ENCODE assay signal across 1 cellular context in the genomic region with DNA sequence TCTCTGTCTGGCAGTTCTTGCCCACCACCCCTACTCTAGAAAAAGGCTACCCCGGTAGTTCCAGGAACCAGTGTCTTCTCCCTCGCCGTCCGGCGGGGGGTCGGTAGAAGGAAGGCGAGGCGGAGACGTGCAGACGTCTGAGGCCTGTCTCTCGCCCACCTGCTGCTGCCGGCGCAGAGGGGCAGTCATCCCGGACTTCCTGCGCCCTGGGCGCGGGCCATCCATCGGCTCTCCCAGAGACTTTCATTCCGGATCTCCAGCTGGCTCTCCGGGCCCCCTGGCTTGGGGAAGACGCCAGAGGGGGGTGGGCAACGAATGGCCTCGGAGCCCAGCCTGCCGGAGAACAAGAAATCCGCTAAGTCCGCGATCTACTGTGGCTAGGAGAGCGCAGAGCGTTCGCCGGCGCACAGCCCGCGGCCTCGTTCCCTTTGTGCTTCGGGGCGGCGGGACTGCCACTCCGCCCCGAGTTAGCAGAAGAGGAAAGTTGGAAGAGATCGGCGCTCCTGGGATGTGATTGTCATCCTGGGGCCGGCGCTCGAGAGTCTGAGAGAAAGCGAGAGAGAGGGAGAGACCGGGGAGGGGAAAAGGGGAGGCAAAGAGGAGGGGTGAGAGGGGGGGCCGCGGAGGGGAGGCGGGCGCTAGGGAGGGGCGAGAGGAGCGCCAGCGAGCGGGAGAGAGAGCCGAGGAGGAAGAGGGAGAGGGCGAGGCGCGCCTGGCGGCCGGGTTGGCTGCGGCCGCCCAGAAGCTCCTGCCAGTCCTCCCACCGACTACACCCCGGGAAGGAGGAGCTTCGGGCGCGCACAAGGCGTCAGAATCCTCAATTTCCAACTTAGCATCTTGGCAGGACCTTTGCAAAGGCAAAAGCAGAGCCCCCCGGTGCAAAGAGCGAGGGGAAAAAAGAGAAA.
TF ChIP-seq lines count a peak whose summit lies in the region.

A gene (plus strand): TSS at position 832 of the 905 bp plus-strand sequence. CDS start 334 bp downstream, outside the sequence.

TF ChIP-seq in K562, 482 proteins besides CTCF, POLR2A, EP300 and RAD21 (continued from another document and continues in another):
- TF ChIP-seq, protein P1, sequence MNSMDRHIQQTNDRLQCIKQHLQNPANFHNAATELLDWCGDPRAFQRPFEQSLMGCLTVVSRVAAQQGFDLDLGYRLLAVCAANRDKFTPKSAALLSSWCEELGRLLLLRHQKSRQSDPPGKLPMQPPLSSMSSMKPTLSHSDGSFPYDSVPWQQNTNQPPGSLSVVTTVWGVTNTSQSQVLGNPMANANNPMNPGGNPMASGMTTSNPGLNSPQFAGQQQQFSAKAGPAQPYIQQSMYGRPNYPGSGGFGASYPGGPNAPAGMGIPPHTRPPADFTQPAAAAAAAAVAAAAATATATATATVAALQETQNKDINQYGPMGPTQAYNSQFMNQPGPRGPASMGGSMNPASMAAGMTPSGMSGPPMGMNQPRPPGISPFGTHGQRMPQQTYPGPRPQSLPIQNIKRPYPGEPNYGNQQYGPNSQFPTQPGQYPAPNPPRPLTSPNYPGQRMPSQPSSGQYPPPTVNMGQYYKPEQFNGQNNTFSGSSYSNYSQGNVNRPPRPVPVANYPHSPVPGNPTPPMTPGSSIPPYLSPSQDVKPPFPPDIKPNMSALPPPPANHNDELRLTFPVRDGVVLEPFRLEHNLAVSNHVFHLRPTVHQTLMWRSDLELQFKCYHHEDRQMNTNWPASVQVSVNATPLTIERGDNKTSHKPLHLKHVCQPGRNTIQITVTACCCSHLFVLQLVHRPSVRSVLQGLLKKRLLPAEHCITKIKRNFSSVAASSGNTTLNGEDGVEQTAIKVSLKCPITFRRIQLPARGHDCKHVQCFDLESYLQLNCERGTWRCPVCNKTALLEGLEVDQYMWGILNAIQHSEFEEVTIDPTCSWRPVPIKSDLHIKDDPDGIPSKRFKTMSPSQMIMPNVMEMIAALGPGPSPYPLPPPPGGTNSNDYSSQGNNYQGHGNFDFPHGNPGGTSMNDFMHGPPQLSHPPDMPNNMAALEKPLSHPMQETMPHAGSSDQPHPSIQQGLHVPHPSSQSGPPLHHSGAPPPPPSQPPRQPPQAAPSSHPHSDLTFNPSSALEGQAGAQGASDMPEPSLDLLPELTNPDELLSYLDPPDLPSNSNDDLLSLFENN (IDR thresholded peaks at IDR 0.05; ENCODE audit: low read depth in 2 of 2, low read length in 2 of 2) = peak; percentile 41 to 79; a peak in 1 of 4 replicates
- TF ChIP-seq POLR3A (IDR thresholded peaks at IDR 0.05; ENCODE audit: borderline replicate concordance, extremely low read depth, insufficient read depth, insufficient read length) (no peak), PRMT5 (CRISPR knock-in tag; IDR thresholded peaks at IDR 0.05) (no peak), ZZZ3 (IDR thresholded peaks at IDR 0.05) (no peak), TEAD2 (tag; IDR thresholded peaks at IDR 0.05) (no peak), NRF1 (conservative IDR thresholded peaks at IDR 0.05 in 1 of 2, IDR thresholded peaks at IDR 0.05 in 1 of 2) (peak; percentile 22 to 53; a peak in 2 of 4 replicates), MBD2 (IDR thresholded peaks at IDR 0.05; ENCODE audit: borderline replicate concordance, low read depth) (no peak; the same call in 1 of the 2 replicates), MAZ (CRISPR knock-in tag; conservative IDR thresholded peaks at IDR 0.05 in 1 of 2, IDR thresholded peaks at IDR 0.05 in 1 of 2) (peak; percentile 87 to 90), TAF1 (IDR thresholded peaks at IDR 0.05; ENCODE audit: control insufficient read depth, extremely low read depth, insufficient read depth, low read length, severe bottlenecking) (peak; percentile 20), RFX7 (CRISPR knock-in tag; IDR thresholded peaks at IDR 0.05) (no peak), ZBTB7A (IDR thresholded peaks at IDR 0.05; ENCODE audit: borderline replicate concordance, control insufficient read depth, low read depth, low read length) (peak; percentile 76; the same call in 1 of the 2 replicates), TRIM28 (IDR thresholded peaks at IDR 0.05) (no peak), ZFX (CRISPR knock-in tag; IDR thresholded peaks at IDR 0.05) (peak; percentile 37), YY1 (IDR thresholded peaks at IDR 0.05; ENCODE audit: borderline replicate concordance in 1 of 3, control insufficient read depth in 1 of 3, extremely low read depth in 1 of 3, insufficient read depth in 3 of 3, insufficient read length in 1 of 3, insufficient replicate concordance in 2 of 3, low read depth in 1 of 3, low read length in 2 of 3) (peak in 1 of 3 experiments; percentile 48), CBX2 (IDR thresholded peaks at IDR 0.05; ENCODE audit: insufficient read depth, low read length, poor library complexity, severe bottlenecking) (no peak), KLF13 (tag; IDR thresholded peaks at IDR 0.05; ENCODE audit: borderline replicate concordance, low read depth) (no peak), BCOR (IDR thresholded peaks at IDR 0.05) (peak; percentile 55; the same call in 1 of the 2 replicates), ELF1 (tag; IDR thresholded peaks at IDR 0.05) (peak; percentile 55; the same call in 1 of the 2 replicates), SIN3A (IDR thresholded peaks at IDR 0.05; ENCODE audit: borderline replicate concordance in 2 of 2, control insufficient read depth in 1 of 2, low read depth in 2 of 2, low read length in 2 of 2) (no peak)
- TF ChIP-seq, protein P2, sequence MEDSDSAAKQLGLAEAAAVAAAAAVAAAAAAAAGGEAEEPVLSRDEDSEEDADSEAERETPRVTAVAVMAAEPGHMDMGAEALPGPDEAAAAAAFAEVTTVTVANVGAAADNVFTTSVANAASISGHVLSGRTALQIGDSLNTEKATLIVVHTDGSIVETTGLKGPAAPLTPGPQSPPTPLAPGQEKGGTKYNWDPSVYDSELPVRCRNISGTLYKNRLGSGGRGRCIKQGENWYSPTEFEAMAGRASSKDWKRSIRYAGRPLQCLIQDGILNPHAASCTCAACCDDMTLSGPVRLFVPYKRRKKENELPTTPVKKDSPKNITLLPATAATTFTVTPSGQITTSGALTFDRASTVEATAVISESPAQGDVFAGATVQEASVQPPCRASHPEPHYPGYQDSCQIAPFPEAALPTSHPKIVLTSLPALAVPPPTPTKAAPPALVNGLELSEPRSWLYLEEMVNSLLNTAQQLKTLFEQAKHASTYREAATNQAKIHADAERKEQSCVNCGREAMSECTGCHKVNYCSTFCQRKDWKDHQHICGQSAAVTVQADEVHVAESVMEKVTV (CRISPR knock-in tag; IDR thresholded peaks at IDR 0.05) = no peak
- TF ChIP-seq, protein P3, sequence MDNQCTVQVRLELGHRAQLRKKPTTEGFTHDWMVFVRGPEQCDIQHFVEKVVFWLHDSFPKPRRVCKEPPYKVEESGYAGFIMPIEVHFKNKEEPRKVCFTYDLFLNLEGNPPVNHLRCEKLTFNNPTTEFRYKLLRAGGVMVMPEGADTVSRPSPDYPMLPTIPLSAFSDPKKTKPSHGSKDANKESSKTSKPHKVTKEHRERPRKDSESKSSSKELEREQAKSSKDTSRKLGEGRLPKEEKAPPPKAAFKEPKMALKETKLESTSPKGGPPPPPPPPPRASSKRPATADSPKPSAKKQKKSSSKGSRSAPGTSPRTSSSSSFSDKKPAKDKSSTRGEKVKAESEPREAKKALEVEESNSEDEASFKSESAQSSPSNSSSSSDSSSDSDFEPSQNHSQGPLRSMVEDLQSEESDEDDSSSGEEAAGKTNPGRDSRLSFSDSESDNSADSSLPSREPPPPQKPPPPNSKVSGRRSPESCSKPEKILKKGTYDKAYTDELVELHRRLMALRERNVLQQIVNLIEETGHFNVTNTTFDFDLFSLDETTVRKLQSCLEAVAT (IDR thresholded peaks at IDR 0.05) = peak in 1 of 2 experiments; percentile 99; a peak in 2 of 4 replicates
- TF ChIP-seq, protein P4, sequence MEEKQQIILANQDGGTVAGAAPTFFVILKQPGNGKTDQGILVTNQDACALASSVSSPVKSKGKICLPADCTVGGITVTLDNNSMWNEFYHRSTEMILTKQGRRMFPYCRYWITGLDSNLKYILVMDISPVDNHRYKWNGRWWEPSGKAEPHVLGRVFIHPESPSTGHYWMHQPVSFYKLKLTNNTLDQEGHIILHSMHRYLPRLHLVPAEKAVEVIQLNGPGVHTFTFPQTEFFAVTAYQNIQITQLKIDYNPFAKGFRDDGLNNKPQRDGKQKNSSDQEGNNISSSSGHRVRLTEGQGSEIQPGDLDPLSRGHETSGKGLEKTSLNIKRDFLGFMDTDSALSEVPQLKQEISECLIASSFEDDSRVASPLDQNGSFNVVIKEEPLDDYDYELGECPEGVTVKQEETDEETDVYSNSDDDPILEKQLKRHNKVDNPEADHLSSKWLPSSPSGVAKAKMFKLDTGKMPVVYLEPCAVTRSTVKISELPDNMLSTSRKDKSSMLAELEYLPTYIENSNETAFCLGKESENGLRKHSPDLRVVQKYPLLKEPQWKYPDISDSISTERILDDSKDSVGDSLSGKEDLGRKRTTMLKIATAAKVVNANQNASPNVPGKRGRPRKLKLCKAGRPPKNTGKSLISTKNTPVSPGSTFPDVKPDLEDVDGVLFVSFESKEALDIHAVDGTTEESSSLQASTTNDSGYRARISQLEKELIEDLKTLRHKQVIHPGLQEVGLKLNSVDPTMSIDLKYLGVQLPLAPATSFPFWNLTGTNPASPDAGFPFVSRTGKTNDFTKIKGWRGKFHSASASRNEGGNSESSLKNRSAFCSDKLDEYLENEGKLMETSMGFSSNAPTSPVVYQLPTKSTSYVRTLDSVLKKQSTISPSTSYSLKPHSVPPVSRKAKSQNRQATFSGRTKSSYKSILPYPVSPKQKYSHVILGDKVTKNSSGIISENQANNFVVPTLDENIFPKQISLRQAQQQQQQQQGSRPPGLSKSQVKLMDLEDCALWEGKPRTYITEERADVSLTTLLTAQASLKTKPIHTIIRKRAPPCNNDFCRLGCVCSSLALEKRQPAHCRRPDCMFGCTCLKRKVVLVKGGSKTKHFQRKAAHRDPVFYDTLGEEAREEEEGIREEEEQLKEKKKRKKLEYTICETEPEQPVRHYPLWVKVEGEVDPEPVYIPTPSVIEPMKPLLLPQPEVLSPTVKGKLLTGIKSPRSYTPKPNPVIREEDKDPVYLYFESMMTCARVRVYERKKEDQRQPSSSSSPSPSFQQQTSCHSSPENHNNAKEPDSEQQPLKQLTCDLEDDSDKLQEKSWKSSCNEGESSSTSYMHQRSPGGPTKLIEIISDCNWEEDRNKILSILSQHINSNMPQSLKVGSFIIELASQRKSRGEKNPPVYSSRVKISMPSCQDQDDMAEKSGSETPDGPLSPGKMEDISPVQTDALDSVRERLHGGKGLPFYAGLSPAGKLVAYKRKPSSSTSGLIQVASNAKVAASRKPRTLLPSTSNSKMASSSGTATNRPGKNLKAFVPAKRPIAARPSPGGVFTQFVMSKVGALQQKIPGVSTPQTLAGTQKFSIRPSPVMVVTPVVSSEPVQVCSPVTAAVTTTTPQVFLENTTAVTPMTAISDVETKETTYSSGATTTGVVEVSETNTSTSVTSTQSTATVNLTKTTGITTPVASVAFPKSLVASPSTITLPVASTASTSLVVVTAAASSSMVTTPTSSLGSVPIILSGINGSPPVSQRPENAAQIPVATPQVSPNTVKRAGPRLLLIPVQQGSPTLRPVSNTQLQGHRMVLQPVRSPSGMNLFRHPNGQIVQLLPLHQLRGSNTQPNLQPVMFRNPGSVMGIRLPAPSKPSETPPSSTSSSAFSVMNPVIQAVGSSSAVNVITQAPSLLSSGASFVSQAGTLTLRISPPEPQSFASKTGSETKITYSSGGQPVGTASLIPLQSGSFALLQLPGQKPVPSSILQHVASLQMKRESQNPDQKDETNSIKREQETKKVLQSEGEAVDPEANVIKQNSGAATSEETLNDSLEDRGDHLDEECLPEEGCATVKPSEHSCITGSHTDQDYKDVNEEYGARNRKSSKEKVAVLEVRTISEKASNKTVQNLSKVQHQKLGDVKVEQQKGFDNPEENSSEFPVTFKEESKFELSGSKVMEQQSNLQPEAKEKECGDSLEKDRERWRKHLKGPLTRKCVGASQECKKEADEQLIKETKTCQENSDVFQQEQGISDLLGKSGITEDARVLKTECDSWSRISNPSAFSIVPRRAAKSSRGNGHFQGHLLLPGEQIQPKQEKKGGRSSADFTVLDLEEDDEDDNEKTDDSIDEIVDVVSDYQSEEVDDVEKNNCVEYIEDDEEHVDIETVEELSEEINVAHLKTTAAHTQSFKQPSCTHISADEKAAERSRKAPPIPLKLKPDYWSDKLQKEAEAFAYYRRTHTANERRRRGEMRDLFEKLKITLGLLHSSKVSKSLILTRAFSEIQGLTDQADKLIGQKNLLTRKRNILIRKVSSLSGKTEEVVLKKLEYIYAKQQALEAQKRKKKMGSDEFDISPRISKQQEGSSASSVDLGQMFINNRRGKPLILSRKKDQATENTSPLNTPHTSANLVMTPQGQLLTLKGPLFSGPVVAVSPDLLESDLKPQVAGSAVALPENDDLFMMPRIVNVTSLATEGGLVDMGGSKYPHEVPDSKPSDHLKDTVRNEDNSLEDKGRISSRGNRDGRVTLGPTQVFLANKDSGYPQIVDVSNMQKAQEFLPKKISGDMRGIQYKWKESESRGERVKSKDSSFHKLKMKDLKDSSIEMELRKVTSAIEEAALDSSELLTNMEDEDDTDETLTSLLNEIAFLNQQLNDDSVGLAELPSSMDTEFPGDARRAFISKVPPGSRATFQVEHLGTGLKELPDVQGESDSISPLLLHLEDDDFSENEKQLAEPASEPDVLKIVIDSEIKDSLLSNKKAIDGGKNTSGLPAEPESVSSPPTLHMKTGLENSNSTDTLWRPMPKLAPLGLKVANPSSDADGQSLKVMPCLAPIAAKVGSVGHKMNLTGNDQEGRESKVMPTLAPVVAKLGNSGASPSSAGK (IDR thresholded peaks at IDR 0.05) = peak; percentile 42; the same call in 1 of the 2 replicates
- TF ChIP-seq, protein P5, sequence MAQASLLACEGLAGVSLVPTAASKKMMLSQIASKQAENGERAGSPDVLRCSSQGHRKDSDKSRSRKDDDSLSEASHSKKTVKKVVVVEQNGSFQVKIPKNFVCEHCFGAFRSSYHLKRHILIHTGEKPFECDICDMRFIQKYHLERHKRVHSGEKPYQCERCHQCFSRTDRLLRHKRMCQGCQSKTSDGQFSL (CRISPR knock-in tag; IDR thresholded peaks at IDR 0.05) = no peak; the same call in 1 of the 2 replicates
- TF ChIP-seq, protein P5 (tag; IDR thresholded peaks at IDR 0.05) = peak in 1 of 2 experiments; percentile 76; a peak in 1 of 4 replicates
- TF ChIP-seq, protein P6, sequence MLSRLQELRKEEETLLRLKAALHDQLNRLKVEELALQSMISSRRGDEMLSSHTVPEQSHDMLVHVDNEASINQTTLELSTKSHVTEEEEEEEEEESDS (CRISPR knock-in tag; IDR thresholded peaks at IDR 0.05) = no peak
- TF ChIP-seq, protein P7, sequence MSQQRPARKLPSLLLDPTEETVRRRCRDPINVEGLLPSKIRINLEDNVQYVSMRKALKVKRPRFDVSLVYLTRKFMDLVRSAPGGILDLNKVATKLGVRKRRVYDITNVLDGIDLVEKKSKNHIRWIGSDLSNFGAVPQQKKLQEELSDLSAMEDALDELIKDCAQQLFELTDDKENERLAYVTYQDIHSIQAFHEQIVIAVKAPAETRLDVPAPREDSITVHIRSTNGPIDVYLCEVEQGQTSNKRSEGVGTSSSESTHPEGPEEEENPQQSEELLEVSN (IDR thresholded peaks at IDR 0.05; ENCODE audit: borderline replicate concordance in 1 of 2, extremely low read depth in 1 of 2, insufficient read depth in 1 of 2, insufficient read length in 1 of 2, low read depth in 1 of 2, low read length in 1 of 2, poor library complexity in 1 of 2, severe bottlenecking in 1 of 2) = peak in 1 of 2 experiments; percentile 43
- TF ChIP-seq, protein P8, sequence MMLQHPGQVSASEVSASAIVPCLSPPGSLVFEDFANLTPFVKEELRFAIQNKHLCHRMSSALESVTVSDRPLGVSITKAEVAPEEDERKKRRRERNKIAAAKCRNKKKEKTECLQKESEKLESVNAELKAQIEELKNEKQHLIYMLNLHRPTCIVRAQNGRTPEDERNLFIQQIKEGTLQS (IDR thresholded peaks at IDR 0.05) = no peak
- TF ChIP-seq, protein P8 (CRISPR knock-in tag; conservative IDR thresholded peaks at IDR 0.05) = 0 out of 2 replicates have a peak, but pooled peaks have one; percentile 38
